Comparison of ENCODE assay signal across 15 cellular contexts in the genomic region with DNA sequence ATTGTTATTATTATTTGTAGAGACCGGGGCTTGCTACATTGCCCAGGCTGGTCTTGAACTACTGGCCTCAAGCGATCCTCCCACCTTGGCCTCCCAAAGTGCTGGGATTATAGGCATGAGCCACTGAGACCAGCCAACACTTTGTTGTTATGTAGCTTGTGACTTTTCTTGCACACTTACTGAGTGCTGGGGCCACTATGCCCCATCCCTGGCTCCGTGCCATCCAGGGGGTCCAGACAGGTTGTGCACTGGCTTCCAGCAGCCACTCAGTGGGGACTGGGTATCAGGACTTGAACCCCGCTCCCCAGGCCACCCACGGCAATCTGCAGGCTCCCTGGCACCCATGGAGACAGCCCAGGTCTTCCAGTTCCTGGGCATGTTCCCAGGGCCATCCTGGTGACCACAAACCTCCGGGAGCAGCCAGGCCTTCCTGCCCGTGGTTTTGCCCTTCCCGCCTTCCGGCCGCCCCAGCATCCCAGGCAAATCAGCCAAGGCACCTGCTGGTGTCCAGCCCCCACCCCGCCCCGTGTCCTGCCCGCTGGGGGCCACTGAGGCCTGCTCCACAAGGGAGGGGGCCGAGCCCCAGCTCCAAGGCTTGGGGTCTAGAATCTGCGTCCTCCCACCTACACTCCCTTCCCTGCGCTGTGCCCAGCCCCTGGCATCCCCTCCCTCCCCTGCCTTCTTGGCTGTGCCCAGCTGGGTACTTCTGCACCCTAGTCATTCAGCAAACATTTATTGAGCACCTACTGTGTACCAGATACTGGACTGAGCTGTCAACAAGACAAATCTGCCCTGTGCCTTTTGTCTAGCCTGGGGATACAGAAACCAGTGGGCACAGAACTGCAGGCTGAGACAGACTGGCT. TPM values are rescaled to one million over a fixed set of nuclear protein-coding genes. Genes with fewer than 3 reads are reported as not detected.
DNase-seq lines count a peak whose midpoint lies in the region; ATAC-seq, FAIRE-seq and TF ChIP-seq lines count a peak whose summit lies in the region.
"Had no signal": no experiment of that assay in that cellular context is flagged by ENCODE, and none has a peak within 500 bp of the region (broad histone marks: within the 10 kb centered on the region; RNA-seq: fewer than 3 reads in every experiment).

No MANE protein-coding gene starts in this region.

- ATAC-seq in GM12878 (no peak), HG02798 (IDR thresholded peaks at IDR 0.05; ENCODE audit: poor library complexity, unreplicated experiment) (no peak), GM19397 (IDR thresholded peaks at IDR 0.05; ENCODE audit: unreplicated experiment) (no peak)

- no peak for TF ChIP-seq EP300 in GM12878 (IDR thresholded peaks at IDR 0.05; ENCODE audit: borderline replicate concordance in 1 of 2, control insufficient read depth in 1 of 2, low read depth in 2 of 2, low read length in 2 of 2)

- H3K36me3 Mint-ChIP-seq in neural progenitor cell = no peaks in the 10 kb centered on the region
- H3K36me3 Mint-ChIP-seq in immature natural killer cell = no peaks in the 10 kb centered on the region

- H3K4me3 ChIP-seq in GM12878 (no peak overlapping the region), neural progenitor cell (no peak overlapping the region)

- in situ Hi-C loops in Caki2 (cut with HindIII; ENCODE audit: low pct_unique_long_range_greater_than_20kb, low sequenced_read_pairs) = no loop called here
- in situ Hi-C loops in GM12878 (cut with MboI) = no loop called here

- H4K20me1 ChIP-seq in GM12878 (ENCODE audit: control insufficient read depth, insufficient read depth) (no peaks in the 10 kb centered on the region), neural progenitor cell (ENCODE audit: low read depth) (peaks cover 21% of the 10 kb centered on the region)

- no TSS peak for BruUV-seq in GM12878 (replicated peaks; lab: Mats Ljungman, UMichigan)

- no peak for FAIRE-seq in GM12878 (lab: Jason Lieb, UNC)

- TF ChIP-seq RAD21 in GM12878 (IDR thresholded peaks at IDR 0.05; ENCODE audit: insufficient read depth, low read depth, low read length) = no peak

- no peak for TF ChIP-seq POLR2A in GM12878 (IDR thresholded peaks at IDR 0.05; ENCODE audit: low read depth, low read length)

- SMC1A ChIA-PET in GM12878 (lab: Charles Lee; ENCODE audit: uncharacterized antibody, unreplicated experiment) = no interaction called here

- RAD21 ChIA-PET in GM12878 (lab: Charles Lee; ENCODE audit: unreplicated experiment) = no interaction called here

- H3K9me3 ChIP-seq in GM12878 (replicated peaks; ENCODE audit: control insufficient read depth, insufficient read depth, low read length) (no peaks in the 10 kb centered on the region), neural progenitor cell (ENCODE audit: low read depth) (no peaks in the 10 kb centered on the region)
- H3K9me3 ChIP-seq: right atrium auricular region had no signal

- H3K79me2 ChIP-seq in GM12878 (ENCODE audit: control insufficient read depth, insufficient read depth, low read length) = no peaks in the 10 kb centered on the region
- H3K79me2 ChIP-seq in neural progenitor cell (ENCODE audit: low read depth) = peaks cover 29% of the 10 kb centered on the region

- H3F3A ChIP-seq in neural progenitor cell (ENCODE audit: low read depth) = peaks cover 74% of the 10 kb centered on the region

- POLR2A ChIA-PET in GM12878 (lab: Charles Lee) = no interaction called here

- H3K4me3 Mint-ChIP-seq in neural progenitor cell (peak overlapping the region; percentile 80), immature natural killer cell (peak overlapping the region in 1 of 5 donors; percentile 17)

- TF ChIP-seq CTCF in GM12878 (IDR thresholded peaks at IDR 0.05 in 2 of 3, conservative IDR thresholded peaks at IDR 0.05 in 1 of 3; ENCODE audit: control insufficient read depth in 2 of 3, extremely low read depth in 1 of 3, insufficient read depth in 1 of 3, low read depth in 3 of 3, low read length in 3 of 3) = no peak
- TF ChIP-seq CTCF in neural progenitor cell (IDR thresholded peaks at IDR 0.05) = no peak

- H3K4me1 ChIP-seq in GM12878 (ENCODE audit: control insufficient read depth, insufficient read depth, low read length) = no peaks in the 10 kb centered on the region
- peaks cover 12% of the 10 kb centered on the region for H3K4me1 ChIP-seq in neural progenitor cell

- no peak overlapping the region for H3K9ac ChIP-seq in GM12878 (ENCODE audit: control insufficient read depth, insufficient read depth, low read length)
- no peak overlapping the region for H3K9ac ChIP-seq in neural progenitor cell

- intact Hi-C loops in GM12878 (cut with micrococcal nuclease; ENCODE audit: unreplicated experiment) = no loop called here

- H3K9me3 Mint-ChIP-seq in neural progenitor cell = no peaks in the 10 kb centered on the region
- H3K9me3 Mint-ChIP-seq in immature natural killer cell = peaks cover 0 to 2% (median 0%) of the 10 kb centered on the region in 6 donors

- H3K27ac ChIP-seq in GM12878 (ENCODE audit: control insufficient read depth, insufficient read depth) = no peak overlapping the region
- no peak overlapping the region for H3K27ac ChIP-seq in neural progenitor cell
- H3K27ac ChIP-seq: right atrium auricular region had no signal

- H3K27ac Mint-ChIP-seq in neural progenitor cell (no peak overlapping the region), immature natural killer cell (no peak overlapping the region)
- H3K27ac Mint-ChIP-seq: CD14-positive monocyte had no signal

- H3K27me3 Mint-ChIP-seq in neural progenitor cell (ENCODE audit: insufficient read depth, low read depth) = peaks cover 24% of the 10 kb centered on the region
- peaks cover 16 to 29% (median 22%) of the 10 kb centered on the region in 3 donors for H3K27me3 Mint-ChIP-seq in immature natural killer cell (ENCODE audit: low read depth in 3 of 3)

- peak; percentile 36 for DNase-seq in Caki2 (ENCODE audit: low read depth)
- DNase-seq in HuH-7.5 (ENCODE audit: low spot score) = peak; percentile 49
- no peak for DNase-seq in GM12878 (ENCODE audit: low read depth, low spot score)
- DNase-seq in neural progenitor cell (ENCODE audit: low spot score) = no peak
- no peak for DNase-seq in stimulated activated CD4-positive, alpha-beta T cell treated with anti-CD3 and anti-CD28 coated beads, Interleukin-4, amount 100 ng/mL, for 1 hour
- DNase-seq in immature natural killer cell = no peak
- DNase-seq: NCI-H187, NCI-H526 treated with DMSO at 0.1 percent for 48 hours, SHP77 treated with DMSO at 0.1 percent for 48 hours had no signal

- CTCF ChIA-PET in GM12878 (lab: Yijun Ruan, JAX) = interaction anchor here (0.7 kb wide), 1 partner anchor 52 kb away, joined by 3 read pairs; no protein-coding TSS in a partner anchor

- H2AFZ ChIP-seq in GM12878 (ENCODE audit: control insufficient read depth, low read depth, low read length) = no peak overlapping the region
- H2AFZ ChIP-seq in neural progenitor cell (replicated peaks) = no peak overlapping the region

- H3K27me3 ChIP-seq in GM12878 (replicated peaks in 1 of 2; ENCODE audit: control insufficient read depth in 2 of 2, insufficient read depth in 2 of 2, low read length in 1 of 2) (peaks cover 6 to 11% of the 10 kb centered on the region in 2 experiments), neural progenitor cell (peaks cover 14% of the 10 kb centered on the region)

- WGBS in GM12878 (ENCODE audit: insufficient coverage, insufficient replicate concordance, low lambda C conversion rate, missing lambda C conversion rate) = 10% methylated on average over 15 of the region's 16 CpGs

- H3K4me2 ChIP-seq in GM12878 (ENCODE audit: control insufficient read depth, insufficient read depth) (no peak overlapping the region), neural progenitor cell (no peak overlapping the region)

- H3K4me1 Mint-ChIP-seq in neural progenitor cell = peaks cover 34% of the 10 kb centered on the region
- peaks cover 8 to 10% of the 10 kb centered on the region in 2 donors for H3K4me1 Mint-ChIP-seq in immature natural killer cell
- H3K4me1 Mint-ChIP-seq: CD14-positive monocyte had no signal

- H3K36me3 ChIP-seq in GM12878 (ENCODE audit: control insufficient read depth in 2 of 2, insufficient read depth in 2 of 2, low read length in 1 of 2) = no peaks in the 10 kb centered on the region
- H3K36me3 ChIP-seq in neural progenitor cell = no peaks in the 10 kb centered on the region
- H3K36me3 ChIP-seq: right atrium auricular region had no signal

RNA-seq across cellular contexts. Expression of gene SEMA6B, which starts 23.7 kb away (rescaled TPM):
- 27.5 and 35.7 TPM in 2 replicates for total RNA-seq in Caki2 (2014; rRNA removed; shearing (Covaris generic); ENCODE audit: low replicate concordance)
- not detected in 2 replicates for total RNA-seq in GM12878 (2013; cell fraction: nucleolus; rRNA removed)
- not detected in 2 replicates for total RNA-seq in GM12878 (2014; rRNA removed)
- total RNA-seq in GM12878 (2014; rRNA removed; fragmentation: Illumina TruSeq; extraction: Trizol) = not detected in 2 replicates
- 0.08 and 0.13 TPM in 2 replicates for total RNA-seq in GM12878 (2021)
- not detected for polyA plus RNA-seq in GM12878 (2011; ENCODE audit: low read depth)
- polyA plus RNA-seq in GM12878 (2011; rRNA removed) = not detected in 2 replicates
- polyA plus RNA-seq in GM12878 (2011; cell fraction: cytosol; rRNA removed) = 0.03 and 0.10 TPM in 2 replicates
- polyA plus RNA-seq in GM12878 (2011; cell fraction: nucleus; rRNA removed) = 0.04 and 0.12 TPM in 2 replicates
- 0.06 TPM in 1 of 2 replicates, not detected in the other for polyA plus RNA-seq in GM12878 (2012)
- not detected in 2 replicates for polyA plus RNA-seq in GM12878 (2014; fragmentation: Illumina TruSeq; extraction: Trizol)
- polyA plus RNA-seq in GM12878 (2014; fragmentation: Nextera tagmentation; extraction: Ambion mirVana) = not detected
- not detected in 2 replicates for polyA plus RNA-seq in GM12878 (2014; rRNA removed)
- not detected for polyA plus RNA-seq in GM12878 (2016; fragmentation: Nextera tagmentation; extraction: Ambion mirVana)
- not detected in 2 replicates for polyA minus RNA-seq in GM12878 (2011; rRNA and poly(A)+ RNA removed)
- not detected in 2 replicates for polyA minus RNA-seq in GM12878 (2011; cell fraction: cytosol; rRNA and poly(A)+ RNA removed)
- not detected in 2 replicates for polyA minus RNA-seq in GM12878 (2011; cell fraction: nucleus; rRNA and poly(A)+ RNA removed)
- 22.6 and 82.3 TPM in 2 replicates for total RNA-seq in neural progenitor cell (ENCODE audit: low replicate concordance)
- polyA plus RNA-seq in immature natural killer cell = not detected

RNA-seq across cellular contexts. Expression of gene LRG1, which starts 43.4 kb away (rescaled TPM):
- total RNA-seq in Caki2 (2014; rRNA removed; shearing (Covaris generic); ENCODE audit: low replicate concordance) = not detected in 2 replicates
- total RNA-seq in GM12878 (2013; cell fraction: nucleolus; rRNA removed) = 0.69 and 1.4 TPM in 2 replicates
- 0.44 and 0.62 TPM in 2 replicates for total RNA-seq in GM12878 (2014; rRNA removed)
- 0.51 and 0.63 TPM in 2 replicates for total RNA-seq in GM12878 (2014; rRNA removed; fragmentation: Illumina TruSeq; extraction: Trizol)
- total RNA-seq in GM12878 (2021) = 1.1 and 1.2 TPM in 2 replicates
- 0.31 TPM for polyA plus RNA-seq in GM12878 (2011; ENCODE audit: low read depth)
- polyA plus RNA-seq in GM12878 (2011; rRNA removed) = 2.5 and 4.7 TPM in 2 replicates
- 6.4 and 7.8 TPM in 2 replicates for polyA plus RNA-seq in GM12878 (2011; cell fraction: cytosol; rRNA removed)
- polyA plus RNA-seq in GM12878 (2011; cell fraction: nucleus; rRNA removed) = 1.4 and 1.6 TPM in 2 replicates
- 0.89 and 0.93 TPM in 2 replicates for polyA plus RNA-seq in GM12878 (2012)
- 0.13 and 0.53 TPM in 2 replicates for polyA plus RNA-seq in GM12878 (2014; fragmentation: Illumina TruSeq; extraction: Trizol)
- polyA plus RNA-seq in GM12878 (2014; fragmentation: Nextera tagmentation; extraction: Ambion mirVana) = under 1 TPM; 0.29 to 0.31 TPM
- polyA plus RNA-seq in GM12878 (2014; rRNA removed) = 1.0 and 1.6 TPM in 2 replicates
- polyA plus RNA-seq in GM12878 (2016; fragmentation: Nextera tagmentation; extraction: Ambion mirVana) = under 1 TPM; 0.43 TPM
- 1.8 and 4.3 TPM in 2 replicates for polyA minus RNA-seq in GM12878 (2011; rRNA and poly(A)+ RNA removed)
- polyA minus RNA-seq in GM12878 (2011; cell fraction: cytosol; rRNA and poly(A)+ RNA removed) = 1.5 and 1.7 TPM in 2 replicates
- polyA minus RNA-seq in GM12878 (2011; cell fraction: nucleus; rRNA and poly(A)+ RNA removed) = 0.85 and 1.1 TPM in 2 replicates
- 0.19 TPM in 1 of 2 replicates, not detected in the other for total RNA-seq in neural progenitor cell (ENCODE audit: low replicate concordance)
- polyA plus RNA-seq in immature natural killer cell = not detected
- total RNA-seq: chondrocyte had no signal

RNA-seq across cellular contexts. Expression of gene PLIN5, which starts 48.2 kb away (rescaled TPM):
- total RNA-seq in Caki2 (2014; rRNA removed; shearing (Covaris generic); ENCODE audit: low replicate concordance) = not detected in 2 replicates
- total RNA-seq in GM12878 (2013; cell fraction: nucleolus; rRNA removed) = 0.39 and 0.79 TPM in 2 replicates
- not detected in 2 replicates for total RNA-seq in GM12878 (2014; rRNA removed)
- not detected in 2 replicates for total RNA-seq in GM12878 (2014; rRNA removed; fragmentation: Illumina TruSeq; extraction: Trizol)
- total RNA-seq in GM12878 (2021) = 0.11 and 0.15 TPM in 2 replicates
- not detected for polyA plus RNA-seq in GM12878 (2011; ENCODE audit: low read depth)
- polyA plus RNA-seq in GM12878 (2011; rRNA removed) = 0.20 and 0.33 TPM in 2 replicates
- polyA plus RNA-seq in GM12878 (2011; cell fraction: cytosol; rRNA removed) = 0.21 and 0.28 TPM in 2 replicates
- polyA plus RNA-seq in GM12878 (2011; cell fraction: nucleus; rRNA removed) = 0.58 and 0.69 TPM in 2 replicates
- polyA plus RNA-seq in GM12878 (2012) = 0.14 and 0.26 TPM in 2 replicates
- polyA plus RNA-seq in GM12878 (2014; fragmentation: Illumina TruSeq; extraction: Trizol) = not detected in 2 replicates
- not detected for polyA plus RNA-seq in GM12878 (2014; fragmentation: Nextera tagmentation; extraction: Ambion mirVana)
- polyA plus RNA-seq in GM12878 (2014; rRNA removed) = not detected in 2 replicates
- polyA plus RNA-seq in GM12878 (2016; fragmentation: Nextera tagmentation; extraction: Ambion mirVana) = not detected
- polyA minus RNA-seq in GM12878 (2011; rRNA and poly(A)+ RNA removed) = 0.36 TPM in 1 of 2 replicates, not detected in the other
- polyA minus RNA-seq in GM12878 (2011; cell fraction: cytosol; rRNA and poly(A)+ RNA removed) = not detected in 2 replicates
- 0.36 TPM in 1 of 2 replicates, not detected in the other for polyA minus RNA-seq in GM12878 (2011; cell fraction: nucleus; rRNA and poly(A)+ RNA removed)
- total RNA-seq in neural progenitor cell (ENCODE audit: low replicate concordance) = 1.2 and 5.1 TPM in 2 replicates
- not detected for polyA plus RNA-seq in immature natural killer cell
- total RNA-seq: chondrocyte, kidney epithelial cell had no signal

RNA-seq across cellular contexts. Expression of gene TNFAIP8L1, which starts 56.1 kb away (rescaled TPM):
- 8.0 and 10.0 TPM in 2 replicates for total RNA-seq in Caki2 (2014; rRNA removed; shearing (Covaris generic); ENCODE audit: low replicate concordance)
- total RNA-seq in GM12878 (2013; cell fraction: nucleolus; rRNA removed) = 17.9 and 19.3 TPM in 2 replicates
- total RNA-seq in GM12878 (2014; rRNA removed) (5.0 TPM in 2 replicates), GM12878 (2014; rRNA removed; fragmentation: Illumina TruSeq; extraction: Trizol) (8.3 and 8.7 TPM in 2 replicates), GM12878 (2021) (12.7 and 14.3 TPM in 2 replicates), neural progenitor cell (ENCODE audit: low replicate concordance) (8.2 and 15.2 TPM in 2 replicates)
- 4.5 TPM for polyA plus RNA-seq in GM12878 (2011; ENCODE audit: low read depth)
- polyA plus RNA-seq in GM12878 (2011; rRNA removed) (7.6 and 9.0 TPM in 2 replicates), GM12878 (2014; fragmentation: Illumina TruSeq; extraction: Trizol) (4.6 and 8.6 TPM in 2 replicates), GM12878 (2014; fragmentation: Nextera tagmentation; extraction: Ambion mirVana) (1 to 10 TPM in 1 of 2 experiments, under 1 TPM in 1; 0.93 to 2.4 TPM), GM12878 (2014; rRNA removed) (12.4 and 13.1 TPM in 2 replicates), GM12878 (2016; fragmentation: Nextera tagmentation; extraction: Ambion mirVana) (1 to 10 TPM; 8.3 to 9.2 TPM), immature natural killer cell (10 to 100 TPM in 1 of 3 donors, 1 to 10 TPM in 2; 2.4 to 14.1 (median 5.2) TPM)
- polyA plus RNA-seq in GM12878 (2011; cell fraction: cytosol; rRNA removed) = 14.0 and 14.6 TPM in 2 replicates
- polyA plus RNA-seq in GM12878 (2011; cell fraction: nucleus; rRNA removed) = 4.2 and 6.9 TPM in 2 replicates
- polyA plus RNA-seq in GM12878 (2012) = 7.7 and 9.0 TPM in 2 replicates
- 6.7 and 13.4 TPM in 2 replicates for polyA minus RNA-seq in GM12878 (2011; rRNA and poly(A)+ RNA removed)
- 5.9 and 6.3 TPM in 2 replicates for polyA minus RNA-seq in GM12878 (2011; cell fraction: cytosol; rRNA and poly(A)+ RNA removed)
- 4.1 and 6.6 TPM in 2 replicates for polyA minus RNA-seq in GM12878 (2011; cell fraction: nucleus; rRNA and poly(A)+ RNA removed)

Comparison
In these comparisons a context has a peak if more than half of its experiments do, and no peak if none do; other contexts are left out.
1. DNase-seq: peak in Caki2 (single experiment) and HuH-7.5 (single experiment); none in GM12878 (single experiment), neural progenitor cell (single experiment), stimulated activated CD4-positive, alpha-beta T cell treated with anti-CD3 and anti-CD28 coated beads, Interleukin-4, amount 100 ng/mL, for 1 hour (single experiment) and immature natural killer cell (0 of 3).
2. RNA of gene SEMA6B, which starts 23.7 kb away (total RNA-seq): 27.5 to 35.7 TPM in Caki2 and 22.6 to 82.3 TPM in neural progenitor cell; 0.08 to 0.13 TPM in GM12878; every median in the first group is over 10 times any median in the second.